10 cellular contexts compared by ENCODE assay signal in the genomic region with DNA sequence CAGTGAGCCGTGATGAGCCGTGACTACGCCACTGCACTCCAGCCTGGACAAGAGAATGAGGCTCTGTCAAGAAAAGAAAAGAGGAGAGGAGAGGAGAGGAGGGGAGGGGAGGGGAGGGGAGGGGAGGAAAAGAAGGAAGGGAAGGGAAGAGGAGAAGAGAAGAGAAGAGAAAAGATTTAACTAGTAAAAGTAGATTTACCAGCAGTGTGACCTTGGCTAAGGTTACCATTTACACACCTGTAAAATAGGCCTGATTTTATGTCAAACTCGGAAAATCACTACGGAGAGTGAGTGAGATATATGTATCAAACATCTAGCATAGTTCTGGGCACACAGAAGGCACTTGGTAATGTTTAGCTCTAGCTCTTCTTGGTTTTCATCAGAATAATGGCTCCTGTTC.
"Had no signal": no experiment of that assay in that cellular context is flagged by ENCODE, and none has a peak within 500 bp of the region (broad histone marks: within the 10 kb centered on the region; RNA-seq: fewer than 3 reads in every experiment).

No MANE protein-coding gene starts in this region.

- H2AFZ ChIP-seq: GM23248, GM23338 had no signal

- DNase-seq: GM23248, GOT3, H7, H9, HCEC 1CT, HFFc6 had no signal

- ATAC-seq: GM23338, HCT116 had no signal

- H3K4me3 Mint-ChIP-seq: GM23338, H9, HFFc6 had no signal

- H3K4me1 Mint-ChIP-seq: GM23338, H9 had no signal

- FAIRE-seq: H54 had no signal

- H3K4me1 ChIP-seq: HAP-1 had no signal

- H3K9ac ChIP-seq: GM23248 had no signal

- H3K4me3 ChIP-seq: GM23248, GM23338, HAP-1 had no signal

- H3K27ac Mint-ChIP-seq: GM23338, H9, HFFc6 had no signal

- H3K27ac ChIP-seq: GM23248 had no signal

- H3K36me3 ChIP-seq: HAP-1 had no signal

- H3K9me3 ChIP-seq: HAP-1 had no signal

- H3K4me2 ChIP-seq: GM23338 had no signal
